17 cellular contexts compared by ENCODE assay signal in genomic region chr5:74054139-74054538, GRCh38.
"Had no signal": no experiment of that assay in that cellular context is flagged by ENCODE, and none has a peak within 500 bp of the region (broad histone marks: within the 10 kb centered on the region; RNA-seq: fewer than 3 reads in every experiment).

No MANE protein-coding gene starts in this region.

- H3K9me3 ChIP-seq: adrenal gland, colonic mucosa, heart left ventricle, spleen, transverse colon had no signal

- H3K4me3 ChIP-seq: adrenal gland, colonic mucosa, heart left ventricle, spleen, transverse colon had no signal

- H3K27ac Mint-ChIP-seq: naive thymus-derived CD4-positive, alpha-beta T cell; progenitor cell of endocrine pancreas had no signal

- H3K9me3 Mint-ChIP-seq: naive thymus-derived CD4-positive, alpha-beta T cell had no signal

- H3K27me3 ChIP-seq: adrenal gland, colonic mucosa, foreskin keratinocyte, heart left ventricle, spleen, transverse colon had no signal

- DNase-seq: activated CD4-positive, alpha-beta T cell treated with anti-CD3 and anti-CD28 coated beads, Interleukin-2, amount 50 U/mL, for 1 hour; activated CD4-positive, CD25-positive, alpha-beta regulatory T cell; activated naive CD4-positive, alpha-beta T cell treated with anti-CD3 and anti-CD28 coated beads, Interleukin-2, amount 50 U/mL, for 16 hours; activated T-cell treated with anti-CD3 and anti-CD28 coated beads, Interleukin-2, amount 50 U/mL, for 1 hour; adrenal gland; caudate nucleus; colonic mucosa; foreskin keratinocyte; heart left ventricle; naive thymus-derived CD4-positive, alpha-beta T cell; nucleus accumbens; spleen; stimulated activated CD4-positive, alpha-beta T cell treated with anti-CD3 and anti-CD28 coated beads, Interleukin-1b, Interleukin-23, amount 100 ng/mL, for 48 hours; stimulated activated naive CD4-positive, alpha-beta T cell; substantia nigra; transverse colon had no signal

- H3K36me3 Mint-ChIP-seq: naive thymus-derived CD4-positive, alpha-beta T cell had no signal

- H3K4me1 Mint-ChIP-seq: naive thymus-derived CD4-positive, alpha-beta T cell had no signal

- H3K4me3 Mint-ChIP-seq: naive thymus-derived CD4-positive, alpha-beta T cell had no signal

- H3K27ac ChIP-seq: colonic mucosa, foreskin keratinocyte, spleen, transverse colon had no signal

- H3K36me3 ChIP-seq: adrenal gland, colonic mucosa, heart left ventricle, spleen, transverse colon had no signal

- H3K4me1 ChIP-seq: adrenal gland, colonic mucosa, transverse colon had no signal
